Comparison of ENCODE assay signal across 13 cellular contexts in genomic region chr6:97240222-97240621, GRCh38. TPM values are rescaled to one million over a fixed set of nuclear protein-coding genes. Genes with fewer than 3 reads are reported as not detected.
A peak's percentile ranks its signal among the peaks of the same experiment; 100 is the strongest.
DNase-seq lines count a peak whose midpoint lies in the region; ATAC-seq and TF ChIP-seq lines count a peak whose summit lies in the region.
"Had no signal": no experiment of that assay in that cellular context is flagged by ENCODE, and none has a peak within 500 bp of the region (broad histone marks: within the 10 kb centered on the region; RNA-seq: fewer than 3 reads in every experiment).

No MANE protein-coding gene starts in this region.

- peak; percentile 86 for ATAC-seq in IMR-90 (ENCODE audit: low read depth)
- ATAC-seq in esophagus mucosa, result no peak
- ATAC-seq in HG03460 (IDR thresholded peaks at IDR 0.05; ENCODE audit: unreplicated experiment), result no peak
- ATAC-seq: sciatic nerve; stimulated activated naive B cell treated with anti-CD40 and anti-IgM and Interleukin-4, amounts not matched to agents 10 μg/mL and 1 μg/mL and 100 μg/mL, for 72 hours had no signal

- in situ Hi-C loops in IMR-90 (cut with MboI; ENCODE audit: low sequenced_read_pairs), result no loop called here

- no peak overlapping the region for H3K4me2 ChIP-seq in IMR-90 (ENCODE audit: low read depth, low read length)

- H4K91ac ChIP-seq in IMR-90 (ENCODE audit: insufficient read depth, low read depth, low read length), result no peak overlapping the region

- no peak for TF ChIP-seq RAD21 in IMR-90 (IDR thresholded peaks at IDR 0.05; ENCODE audit: low read length)

- no peak overlapping the region for H2AK5ac ChIP-seq in IMR-90 (ENCODE audit: low read depth, low read length)

- H3K23ac ChIP-seq in IMR-90 (ENCODE audit: low read depth, low read length), result no peak overlapping the region

- no peaks in the 10 kb centered on the region for H3K9me1 ChIP-seq in IMR-90 (ENCODE audit: insufficient read depth, low read length)

- H3K4ac ChIP-seq in IMR-90 (ENCODE audit: low read depth, low read length), result no peak overlapping the region

- no peak overlapping the region for H3K14ac ChIP-seq in IMR-90 (replicated peaks; ENCODE audit: low read depth, low read length)

- peaks cover 0 to 3% of the 10 kb centered on the region in 2 experiments; a peak in 1 of 4 replicates for H3K79me1 ChIP-seq in IMR-90 (ENCODE audit: low read depth in 1 of 2, low read length in 2 of 2)

- WGBS in IMR-90 (ENCODE audit: extremely low coverage in 2 of 2, insufficient read length in 1 of 2), 2 experiments, result no CpG with 5 or more reads among the region's 2 CpGs

- H3K36me3 ChIP-seq in IMR-90 (ENCODE audit: control insufficient read depth, insufficient read depth, low read length) (no peaks in the 10 kb centered on the region; the same call in 1 of the 2 replicates), tibial artery (peaks cover 8 to 15% (median 11%) of the 10 kb centered on the region in 3 donors)

- no peak overlapping the region for H2BK15ac ChIP-seq in IMR-90 (ENCODE audit: low read depth, low read length)

- no TSS peak for BruUV-seq in IMR-90 (replicated peaks; lab: Mats Ljungman, UMichigan)

- H3K27ac ChIP-seq in IMR-90 (ENCODE audit: insufficient read depth, low read length), result no peak overlapping the region
- no peak overlapping the region for H3K27ac ChIP-seq in tibial artery

- H3K27me3 ChIP-seq in IMR-90 (ENCODE audit: control insufficient read depth, insufficient read depth, low read length) (no peaks in the 10 kb centered on the region), tibial artery (no peaks in the 10 kb centered on the region)

- H2BK5ac ChIP-seq in IMR-90 (ENCODE audit: low read depth, low read length, poor library complexity, severe bottlenecking), result no peak overlapping the region

- H3K4me3 ChIP-seq in IMR-90 (ENCODE audit: insufficient read depth, low read depth, low read length) (no peak overlapping the region), tibial artery (no peak overlapping the region)
- H3K4me3 ChIP-seq: HAP-1 had no signal

- H4K20me1 ChIP-seq in IMR-90 (ENCODE audit: insufficient read depth, low read length), result no peaks in the 10 kb centered on the region

- CTCF ChIA-PET in IMR-90 (lab: Yijun Ruan, JAX), result no interaction called here

- H3K56ac ChIP-seq in IMR-90 (ENCODE audit: extremely low read depth, insufficient read depth, low read length), result no peak overlapping the region

- no peak overlapping the region for H3K9ac ChIP-seq in IMR-90 (ENCODE audit: low read depth, low read length)

- no peak overlapping the region for H2AFZ ChIP-seq in IMR-90 (replicated peaks; ENCODE audit: low read length, poor library complexity)

- no peak overlapping the region for H4K5ac ChIP-seq in IMR-90 (ENCODE audit: low read depth, low read length)

- H2BK120ac ChIP-seq in IMR-90 (ENCODE audit: low read depth, low read length), result no peak overlapping the region

- POLR2A ChIA-PET in IMR-90 (lab: Charles Lee; ENCODE audit: unreplicated experiment), result no interaction called here

- H3K4me1 ChIP-seq in IMR-90 (ENCODE audit: control insufficient read depth, insufficient read depth, low read length) (peaks cover 2% of the 10 kb centered on the region; the same call in 1 of the 2 replicates), tibial artery (no peaks in the 10 kb centered on the region)
- H3K4me1 ChIP-seq: HAP-1 had no signal

- DNase-seq in AG20443 (ENCODE audit: low spot score), result peak; percentile 56
- DNase-seq in IMR-90, result peak; percentile 74
- DNase-seq in astrocyte of the hippocampus (ENCODE audit: low read depth, low spot score), result peak; percentile 16
- DNase-seq in glomerular visceral epithelial cell (ENCODE audit: extremely low spot score), result peak; percentile 49
- no peak for DNase-seq in tibial artery
- no peak for DNase-seq in NCI-H1417 treated with DMSO at 0.1 percent for 48 hours (lab: John Stamatoyannopoulos, UW)
- DNase-seq: GF-D8; stimulated activated CD4-positive, alpha-beta T cell treated with anti-CD3 and anti-CD28 coated beads, Interleukin-4, amount 100 ng/mL, for 24 hours; stimulated activated naive B cell treated with anti-CD40 and anti-IgM and Interleukin-4, amounts not matched to agents 10 μg/mL and 1 μg/mL and 100 μg/mL, for 72 hours had no signal

- no peak overlapping the region for H2BK20ac ChIP-seq in IMR-90 (ENCODE audit: low read depth, low read length)

- H3K18ac ChIP-seq in IMR-90 (ENCODE audit: low read depth, low read length), result no peak overlapping the region

- no peak for TF ChIP-seq POLR2A in IMR-90 (IDR thresholded peaks at IDR 0.05; ENCODE audit: low read depth, low read length)

- no peak overlapping the region for H4K8ac ChIP-seq in IMR-90 (ENCODE audit: low read depth in 2 of 2, low read length in 2 of 2)

- H3K9me3 ChIP-seq in IMR-90 (ENCODE audit: control insufficient read depth, insufficient read depth, low read length), result no peaks in the 10 kb centered on the region
- no peaks in the 10 kb centered on the region for H3K9me3 ChIP-seq in tibial artery
- H3K9me3 ChIP-seq: HAP-1 had no signal

- H2AK9ac ChIP-seq in IMR-90 (replicated peaks; ENCODE audit: low read depth, low read length, poor library complexity), result no peak overlapping the region

- intact Hi-C loops in IMR-90 (cut with micrococcal nuclease) (no loop called here), tibial artery (cut with DNase I; ENCODE audit: low total_unique reads) (no loop called here)

- TF ChIP-seq CTCF in IMR-90 (conservative IDR thresholded peaks at IDR 0.05; ENCODE audit: low read depth, low read length), result no peak
- TF ChIP-seq CTCF in tibial artery (IDR thresholded peaks at IDR 0.05), result no peak

- dilution Hi-C loops in IMR-90 (cut with HindIII; ENCODE audit: low sequenced_read_pairs, unreplicated experiment), result no loop called here

TF ChIP-seq in IMR-90, 13 proteins besides CTCF, POLR2A, EP300 and RAD21:
- TF ChIP-seq FOS (IDR thresholded peaks at IDR 0.05; ENCODE audit: low read depth, low read length), result peak; percentile 29; the same call in 1 of the 2 replicates
- TF ChIP-seq BHLHE40 (IDR thresholded peaks at IDR 0.05; ENCODE audit: low read depth, low read length), result no peak
- TF ChIP-seq USF2 (IDR thresholded peaks at IDR 0.05; ENCODE audit: low read depth, low read length), result peak; percentile 65

RNA-seq across cellular contexts. Expression of gene MMS22L, which starts 42.8 kb away (rescaled TPM):
- 18.6 and 30.6 TPM in 2 replicates for total RNA-seq in IMR-90 (2012; rRNA removed)
- 5.1 and 6.1 TPM in 2 replicates for polyA plus RNA-seq in IMR-90 (2012; rRNA removed)
- polyA plus RNA-seq in IMR-90 (2012; cell fraction: cytosol; rRNA removed), result 0.89 and 1.9 TPM in 2 replicates
- 0.64 and 5.4 TPM in 2 replicates for polyA plus RNA-seq in IMR-90 (2012; cell fraction: nucleus; rRNA removed; ENCODE audit: low replicate concordance)
- total RNA-seq in esophagus mucosa, result 10.2 TPM

Comparison
In these comparisons a context has a peak if more than half of its experiments do, and no peak if none do; other contexts are left out.
1. DNase-seq: peak in AG20443 (single experiment), IMR-90 (single experiment), astrocyte of the hippocampus (single experiment) and glomerular visceral epithelial cell (single experiment); none in tibial artery (0 of 2) and NCI-H1417 treated with DMSO at 0.1 percent for 48 hours (single experiment).